ENCODE assay signal across 11 cellular contexts in genomic region chr5:146642410-146642809, GRCh38.
"Had no signal": no experiment of that assay in that cellular context is flagged by ENCODE, and none has a peak within 500 bp of the region (broad histone marks: within the 10 kb centered on the region; RNA-seq: fewer than 3 reads in every experiment).

No MANE protein-coding gene starts in this region.

- H3K9me3 Mint-ChIP-seq: GM23338, H9 had no signal

- H3K9ac ChIP-seq: GM23248 had no signal

- H2AFZ ChIP-seq: GM23248, GM23338 had no signal

- H3K4me2 ChIP-seq: GM23338 had no signal

- H3K9me3 ChIP-seq: HAP-1 had no signal

- H3K27ac Mint-ChIP-seq: GM23338, H9, HFFc6 had no signal

- H3K4me3 Mint-ChIP-seq: GM23338, H9, HFFc6 had no signal

- DNase-seq: GM23248, GOT3, H7, H9, HCEC 1CT, HFFc6 had no signal

- ATAC-seq: HCT116 had no signal

- H3K4me3 ChIP-seq: GM23248, GM23338, HAP-1 had no signal

- H3K36me3 ChIP-seq: HAP-1 had no signal

- H3K27ac ChIP-seq: GM23248 had no signal

- FAIRE-seq: H1, H54 had no signal

- H3K4me1 ChIP-seq: HAP-1 had no signal
